In the genomic region with DNA sequence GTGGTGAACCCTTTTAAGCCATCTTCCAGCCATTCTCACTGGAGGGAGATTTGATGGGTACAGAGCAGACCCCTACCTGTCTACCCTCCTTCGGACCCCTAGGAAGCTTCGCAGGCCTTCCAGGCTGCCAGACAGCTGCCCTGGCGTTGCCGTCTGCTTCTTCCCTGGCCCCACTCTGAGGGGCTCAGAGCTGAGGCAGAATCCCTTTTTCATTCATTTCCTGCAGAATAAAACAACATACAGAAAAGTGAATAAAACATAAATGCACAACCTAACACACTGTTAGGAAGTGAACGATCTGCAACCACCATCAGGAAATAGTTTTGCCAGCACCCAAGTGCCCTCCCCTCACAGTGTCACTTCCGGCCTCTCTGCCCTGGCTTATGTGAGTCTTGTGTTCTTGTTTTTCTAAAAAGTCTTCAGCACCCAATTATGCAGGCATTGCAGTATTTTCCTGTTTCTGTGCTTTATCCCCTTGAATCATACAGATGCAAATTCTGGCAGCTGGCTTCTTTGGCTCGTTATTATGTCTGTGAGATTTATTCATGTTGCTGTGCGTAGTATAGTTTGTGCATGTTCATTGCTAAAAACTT, we compare ENCODE assay signal across 9 cellular contexts. TPM values are rescaled to one million over a fixed set of nuclear protein-coding genes. Genes with fewer than 3 reads are reported as not detected.
DNase-seq lines count a peak whose midpoint lies in the region; ATAC-seq and TF ChIP-seq lines count a peak whose summit lies in the region.
"Had no signal": no experiment of that assay in that cellular context is flagged by ENCODE, and none has a peak within 500 bp of the region (broad histone marks: within the 10 kb centered on the region; RNA-seq: fewer than 3 reads in every experiment).

No MANE protein-coding gene starts in this region.

- no peaks in the 10 kb centered on the region for H3K9me3 ChIP-seq in thoracic aorta

- peaks cover 8% of the 10 kb centered on the region for H3K36me3 Mint-ChIP-seq in activated CD4-positive, alpha-beta memory T cell treated with anti-CD3 and anti-CD28 coated beads for 36 hours
- H3K36me3 Mint-ChIP-seq in endothelial cell (ENCODE audit: low read depth, unreplicated experiment) (peaks cover 23% of the 10 kb centered on the region), nephron (ENCODE audit: low read depth) (peaks cover 13% of the 10 kb centered on the region)

- peaks cover 12 to 35% of the 10 kb centered on the region in 2 donors for H3K4me1 ChIP-seq in thoracic aorta (ENCODE audit: control insufficient read depth in 1 of 2, low read depth in 2 of 2)

- peak overlapping the region; percentile 66 for H3K4me3 ChIP-seq in thoracic aorta

- intact Hi-C loops in activated CD4-positive, alpha-beta memory T cell treated with anti-CD3 and anti-CD28 coated beads for 36 hours (cut with micrococcal nuclease): loop anchor here (1.0 kb wide), 1 partner anchor 8 kb away; no protein-coding TSS in a partner anchor

- POLR2A ChIA-PET in activated CD4-positive, alpha-beta memory T cell treated with anti-CD3 and anti-CD28 coated beads for 36 hours (lab: Charles Lee): no interaction called here

- peak; percentile 78 for DNase-seq in KG1 (lab: John Stamatoyannopoulos, UW)
- DNase-seq in activated CD4-positive, alpha-beta memory T cell treated with anti-CD3 and anti-CD28 coated beads for 36 hours: peak; percentile 82
- no peak for DNase-seq in endothelial cell (ENCODE audit: low spot score)
- DNase-seq in thoracic aorta (ENCODE audit: low spot score): no peak
- DNase-seq in NCI-H524 treated with DMSO at 0.1 percent for 48 hours (lab: John Stamatoyannopoulos, UW): no peak
- DNase-seq in occipital lobe (lab: John Stamatoyannopoulos, UW): no peak

- peak overlapping the region; percentile 74 for H3K4me3 Mint-ChIP-seq in activated CD4-positive, alpha-beta memory T cell treated with anti-CD3 and anti-CD28 coated beads for 36 hours
- H3K4me3 Mint-ChIP-seq in endothelial cell (ENCODE audit: unreplicated experiment) (peak overlapping the region; percentile 53), nephron (peak overlapping the region; percentile 18 to 69 (median 46))

- TF ChIP-seq CTCF in endothelial cell (IDR thresholded peaks at IDR 0.05; ENCODE audit: unreplicated experiment) (no peak), nephron (IDR thresholded peaks at IDR 0.05; ENCODE audit: unreplicated experiment in 3 of 3) (no peak), thoracic aorta (IDR thresholded peaks at IDR 0.05) (no peak)

- H3K27me3 Mint-ChIP-seq in activated CD4-positive, alpha-beta memory T cell treated with anti-CD3 and anti-CD28 coated beads for 36 hours: no peaks in the 10 kb centered on the region
- H3K27me3 Mint-ChIP-seq in endothelial cell (ENCODE audit: unreplicated experiment) (peaks cover 2% of the 10 kb centered on the region), nephron (ENCODE audit: low read depth) (no peaks in the 10 kb centered on the region)

- no peak for ATAC-seq in thoracic aorta (ENCODE audit: insufficient number of reproducible peaks, low FRiP score, low read depth)
- ATAC-seq in HG03442 (IDR thresholded peaks at IDR 0.05; ENCODE audit: unreplicated experiment): no peak

- no peaks in the 10 kb centered on the region for H3K36me3 ChIP-seq in thoracic aorta

- peak overlapping the region; percentile 61 to 82 for H3K27ac ChIP-seq in thoracic aorta
- H3K27ac ChIP-seq: KMS-11 had no signal

- peaks cover 3% of the 10 kb centered on the region for H3K9me3 Mint-ChIP-seq in activated CD4-positive, alpha-beta memory T cell treated with anti-CD3 and anti-CD28 coated beads for 36 hours
- H3K9me3 Mint-ChIP-seq in endothelial cell (ENCODE audit: unreplicated experiment) (no peaks in the 10 kb centered on the region), nephron (peaks cover 6% of the 10 kb centered on the region)

- no peaks in the 10 kb centered on the region for H3K27me3 ChIP-seq in thoracic aorta (replicated peaks; ENCODE audit: insufficient read depth)

- CTCF ChIA-PET in activated CD4-positive, alpha-beta memory T cell treated with anti-CD3 and anti-CD28 coated beads for 36 hours (lab: Charles Lee): interaction anchor here (0.6 to 2.2 kb wide), 2 partner anchors 10 to 74 kb away, joined by 4 to 6 read pairs; no protein-coding TSS in a partner anchor

- H3K4me1 Mint-ChIP-seq in activated CD4-positive, alpha-beta memory T cell treated with anti-CD3 and anti-CD28 coated beads for 36 hours (ENCODE audit: low read depth): peaks cover 47% of the 10 kb centered on the region
- peaks cover 14% of the 10 kb centered on the region for H3K4me1 Mint-ChIP-seq in endothelial cell (ENCODE audit: unreplicated experiment)
- H3K4me1 Mint-ChIP-seq in nephron: peaks cover 19% of the 10 kb centered on the region

- H3K27ac Mint-ChIP-seq in activated CD4-positive, alpha-beta memory T cell treated with anti-CD3 and anti-CD28 coated beads for 36 hours: peak overlapping the region; percentile 92
- H3K27ac Mint-ChIP-seq in endothelial cell (ENCODE audit: unreplicated experiment) (peak overlapping the region; percentile 21), nephron (peak overlapping the region; percentile 87 to 95 (median 88))

RNA-seq across cellular contexts. Expression of a gene that starts 5.6 kb away (rescaled TPM):
- total RNA-seq in activated CD4-positive, alpha-beta memory T cell treated with anti-CD3 and anti-CD28 coated beads for 36 hours: 100 to 1,000 TPM; 212 TPM
- 337 TPM for total RNA-seq in endothelial cell (ENCODE audit: unreplicated experiment)
- 100 to 1,000 TPM; 256 to 338 TPM for total RNA-seq in thoracic aorta
- 166 TPM for total RNA-seq in occipital lobe

RNA-seq across cellular contexts. Expression of a gene that starts 45.1 kb away (rescaled TPM):
- total RNA-seq in activated CD4-positive, alpha-beta memory T cell treated with anti-CD3 and anti-CD28 coated beads for 36 hours: 10 to 100 TPM; 55.9 to 62.8 TPM
- total RNA-seq in endothelial cell (ENCODE audit: unreplicated experiment): 150 TPM
- 10 to 100 TPM; 56.0 to 61.7 TPM for total RNA-seq in thoracic aorta
- total RNA-seq in occipital lobe: 24.8 TPM

Comparison
In these comparisons a context has a peak if more than half of its experiments do, and no peak if none do; other contexts are left out.
1. DNase-seq: peak in KG1 (single experiment) and activated CD4-positive, alpha-beta memory T cell treated with anti-CD3 and anti-CD28 coated beads for 36 hours (single experiment); none in endothelial cell (single experiment), thoracic aorta (single experiment), NCI-H524 treated with DMSO at 0.1 percent for 48 hours (single experiment) and occipital lobe (single experiment).
2. H3K27ac Mint-ChIP-seq: peak in every context shown above with its lines; median percentile 92 in activated CD4-positive, alpha-beta memory T cell treated with anti-CD3 and anti-CD28 coated beads for 36 hours; 88 in nephron; 21 in endothelial cell.
3. Peak in every context shown above with its lines, with median percentiles within 50 percentile points of each other: H3K4me3 Mint-ChIP-seq.